Comparison of ENCODE assay signal across 8 cellular contexts in the genomic region with DNA sequence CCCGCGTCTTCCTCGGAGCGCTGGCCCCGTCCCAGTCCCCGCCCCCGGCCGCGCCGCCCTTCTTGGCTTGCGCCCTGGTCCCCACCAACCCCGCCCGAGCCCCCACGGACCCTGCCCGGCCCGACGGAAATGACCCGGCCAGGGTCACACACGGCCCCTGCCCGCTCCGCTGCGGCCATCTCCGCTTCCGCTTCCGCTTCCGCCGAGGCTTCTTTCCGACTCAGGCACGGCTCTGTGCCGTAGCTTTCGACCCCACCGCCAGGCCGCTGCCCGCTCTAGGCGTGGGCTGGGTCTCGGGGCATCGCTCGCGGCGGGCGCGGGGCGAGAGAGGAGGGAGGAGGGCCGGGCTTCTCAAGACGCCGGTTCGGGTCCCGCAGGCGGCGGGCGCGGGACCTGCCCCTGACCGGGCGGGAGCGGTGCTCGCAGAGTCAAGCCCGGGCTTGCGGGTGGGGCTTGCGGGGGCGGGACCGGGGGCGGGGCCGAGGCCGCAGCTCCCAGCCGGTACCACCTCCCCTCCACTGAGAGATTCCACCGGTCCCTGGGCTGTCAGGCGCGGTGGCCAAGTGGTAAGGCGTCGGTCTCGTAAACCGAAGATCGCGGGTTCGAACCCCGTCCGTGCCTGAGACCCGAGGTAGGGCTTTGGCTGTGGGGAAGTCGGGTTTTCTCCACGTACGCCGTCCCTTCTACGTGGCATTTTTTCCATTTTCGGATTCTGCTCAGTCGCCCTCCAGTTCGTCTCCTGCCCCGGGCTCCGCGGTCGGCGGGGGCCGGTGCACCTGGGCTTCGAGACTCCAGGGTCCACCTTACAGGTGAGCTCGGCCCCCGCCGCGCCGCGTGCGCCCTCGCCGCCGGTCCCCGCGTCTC.
DNase-seq lines count a peak whose midpoint lies in the region; ATAC-seq and TF ChIP-seq lines count a peak whose summit lies in the region.

No MANE protein-coding gene starts in this region.

- TF ChIP-seq CTCF in DND-41 (IDR thresholded peaks at IDR 0.05; ENCODE audit: borderline replicate concordance, extremely low read depth, low read length, poor library complexity, severe bottlenecking) (no peak), fibroblast of pulmonary artery (IDR thresholded peaks at IDR 0.05; ENCODE audit: low read length, missing control alignments) (no peak), nephron progenitor cell (IDR thresholded peaks at IDR 0.05) (no peak)

- H3K4me1 Mint-ChIP-seq in nephron progenitor cell, result peaks cover 12% of the 10 kb centered on the region

- no peaks in the 10 kb centered on the region for H3K9me3 ChIP-seq in DND-41 (ENCODE audit: insufficient read depth, low read length, severe bottlenecking)

- peak overlapping the region; percentile 95 for H2AFZ ChIP-seq in DND-41 (ENCODE audit: low read depth, low read length)

- H3K27ac Mint-ChIP-seq in nephron progenitor cell, result peak overlapping the region; percentile 48

- peak; percentile 80 for ATAC-seq in DND-41 (ENCODE audit: insufficient read depth, low read depth)
- ATAC-seq in GM21825 (IDR thresholded peaks at IDR 0.05; ENCODE audit: unreplicated experiment), result peak; percentile 71
- peak; percentile 87 for ATAC-seq in stimulated activated naive CD8-positive, alpha-beta T cell treated with anti-CD3 and anti-CD28 coated beads, Interleukin-15, Interleukin-2, amounts not matched to agents 100 U/mL and 50 U/mL, for 24 hours

- H3K4me3 Mint-ChIP-seq in nephron progenitor cell, result peak overlapping the region; percentile 94

- peak overlapping the region; percentile 79 for H3K9ac ChIP-seq in DND-41 (ENCODE audit: low read depth, low read length)

- peak; percentile 91 for DNase-seq in DND-41
- peak; percentile 92 for DNase-seq in LHCN-M2 (ENCODE audit: low read depth)
- peak; percentile 96 for DNase-seq in RPMI8226
- DNase-seq in activated effector memory CD4-positive, alpha-beta T cell treated with Interleukin-2 at 50 U/mL for 16 hours, result peak; percentile 80
- DNase-seq in fibroblast of pulmonary artery (ENCODE audit: low read depth), result peak; percentile 94
- peak; percentile 94 for DNase-seq in nephron progenitor cell
- peak; percentile 94 for DNase-seq in stimulated activated naive CD8-positive, alpha-beta T cell treated with anti-CD3 and anti-CD28 coated beads, Interleukin-15, Interleukin-2, amounts not matched to agents 100 U/mL and 50 U/mL, for 24 hours

- peaks cover 16% of the 10 kb centered on the region for H3K27me3 Mint-ChIP-seq in nephron progenitor cell (ENCODE audit: low read depth, poor library complexity)

- peaks cover 23% of the 10 kb centered on the region for H3K4me1 ChIP-seq in DND-41 (ENCODE audit: insufficient read depth, low read length)

- no peaks in the 10 kb centered on the region for H3K36me3 Mint-ChIP-seq in nephron progenitor cell (ENCODE audit: low read depth)

- H3K27me3 ChIP-seq in DND-41 (ENCODE audit: insufficient read depth, low read length, poor library complexity), result no peaks in the 10 kb centered on the region

- no peaks in the 10 kb centered on the region for H3K79me2 ChIP-seq in DND-41 (ENCODE audit: insufficient read depth, low read length)

- H3K36me3 ChIP-seq in DND-41 (ENCODE audit: insufficient read depth, low read length), result no peaks in the 10 kb centered on the region

- H3K4me3 ChIP-seq in DND-41 (ENCODE audit: low read depth in 1 of 2, low read length in 2 of 2), result peak overlapping the region; percentile 76 to 96
- H3K4me3 ChIP-seq in fibroblast of pulmonary artery (replicated peaks; ENCODE audit: low read depth, low read length), result peak overlapping the region; percentile 78

- peaks cover 5% of the 10 kb centered on the region for H3K9me3 Mint-ChIP-seq in nephron progenitor cell

- H3K4me2 ChIP-seq in DND-41 (ENCODE audit: insufficient read depth, low read length), result peak overlapping the region; percentile 98

- H4K20me1 ChIP-seq in DND-41 (ENCODE audit: insufficient read depth, low read length), result no peaks in the 10 kb centered on the region

- H3K27ac ChIP-seq in DND-41 (ENCODE audit: low read length), result peak overlapping the region; percentile 67

Comparison
In these comparisons a context has a peak if more than half of its experiments do, and no peak if none do; other contexts are left out.
1. Peak in every context shown above with its lines: DNase-seq, ATAC-seq, H3K4me3 ChIP-seq and H3K27ac ChIP-seq.